In the genomic region with DNA sequence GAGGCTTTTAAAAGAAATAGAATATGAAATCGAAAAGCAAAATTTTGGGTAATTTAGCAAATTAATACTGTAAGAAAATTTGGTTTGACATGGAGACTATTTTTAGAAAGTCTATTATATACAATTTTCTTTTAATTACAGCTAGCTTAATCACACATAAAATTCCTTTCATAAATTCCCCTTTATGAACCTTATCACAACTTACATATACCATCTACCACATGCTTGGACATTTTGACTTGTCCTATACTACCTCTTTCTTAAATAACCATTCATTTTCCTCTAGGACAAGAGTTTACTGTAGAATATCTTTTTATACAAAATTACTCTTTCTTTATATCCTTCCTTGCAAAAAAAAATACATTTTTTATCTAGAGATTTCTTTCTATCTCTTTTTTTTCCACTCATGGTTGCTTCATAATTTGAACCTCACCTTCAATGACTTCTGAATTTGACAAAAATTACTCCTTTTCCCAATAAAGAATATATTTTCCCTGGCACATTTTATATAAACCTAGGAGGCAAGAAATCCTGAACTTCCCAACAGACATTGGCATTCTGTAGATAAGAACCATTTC, we compare ENCODE assay signal across 20 cellular contexts. TPM values are rescaled to one million over a fixed set of nuclear protein-coding genes. Genes with fewer than 3 reads are reported as not detected.
DNase-seq lines count a peak whose midpoint lies in the region; ATAC-seq and TF ChIP-seq lines count a peak whose summit lies in the region.
"Had no signal": no experiment of that assay in that cellular context is flagged by ENCODE, and none has a peak within 500 bp of the region (broad histone marks: within the 10 kb centered on the region; RNA-seq: fewer than 3 reads in every experiment).

No MANE protein-coding gene starts in this region.

- no peak overlapping the region for H3K18ac ChIP-seq in mesendoderm (ENCODE audit: low read length)

- no peaks in the 10 kb centered on the region for H3K79me2 ChIP-seq in GM23338 (replicated peaks; ENCODE audit: insufficient read depth)
- no peaks in the 10 kb centered on the region for H3K79me2 ChIP-seq in mesendoderm (ENCODE audit: control insufficient read depth, insufficient read depth, low read length)

- WGBS in mesendoderm (ENCODE audit: extremely low coverage, insufficient coverage, low lambda C conversion rate) = no CpG with 5 or more reads among the region's 1 CpG

- DNase-seq in NCI-H2171 treated with DMSO at 0.1 percent for 48 hours (lab: John Stamatoyannopoulos, UW) = peak; percentile 20
- no peak for DNase-seq in NCI-H2171 (lab: John Stamatoyannopoulos, UW)
- peak; percentile 36 for DNase-seq in GM23338 (ENCODE audit: low spot score)
- DNase-seq in OCI-M1 (lab: John Stamatoyannopoulos, UW) = peak; percentile 35
- peak; percentile 30 for DNase-seq in mesendoderm
- DNase-seq in COLO668 (lab: John Stamatoyannopoulos, UW; ENCODE audit: unreplicated experiment) = no peak
- DNase-seq: DMS79, GM23248, MM.1S, NCI-H1105, NCI-H1694, NCI-H2107, NCI-H524 treated with DMSO at 0.1 percent for 48 hours, PC-9, SW 1271 had no signal

- ATAC-seq in GM23338 (no peak), GM21390 (IDR thresholded peaks at IDR 0.05; ENCODE audit: unreplicated experiment) (no peak), HG03039 (IDR thresholded peaks at IDR 0.05; ENCODE audit: unreplicated experiment) (no peak)
- ATAC-seq: GM12878 had no signal

- no peak overlapping the region for H3K9ac ChIP-seq in mesendoderm (ENCODE audit: low read length)
- H3K9ac ChIP-seq: BLaER1 treated with 17β-estradiol and CSF1 and Interleukin-3, amounts not matched to agents 10 nM and 100 nM; GM23248 had no signal

- H3K4me3 ChIP-seq in GM23338 (no peak overlapping the region), mesendoderm (ENCODE audit: low read length) (no peak overlapping the region)
- H3K4me3 ChIP-seq: BLaER1 treated with 17β-estradiol and CSF1 and Interleukin-3, amounts not matched to agents 10 nM and 100 nM; GM12878; GM23248; PC-9 had no signal

- H3K4me2 ChIP-seq in GM23338 (no peak overlapping the region), mesendoderm (ENCODE audit: low read length) (no peak overlapping the region)
- H3K4me2 ChIP-seq: BLaER1 treated with 17β-estradiol and CSF1 and Interleukin-3, amounts not matched to agents 10 nM and 100 nM; PC-9 had no signal

- H3K27me3 ChIP-seq in GM23338 (ENCODE audit: insufficient read depth) (no peaks in the 10 kb centered on the region), mesendoderm (ENCODE audit: insufficient read depth, low read length, poor library complexity) (no peaks in the 10 kb centered on the region)
- H3K27me3 ChIP-seq: BLaER1 treated with 17β-estradiol and CSF1 and Interleukin-3, amounts not matched to agents 10 nM and 100 nM had no signal

- no peaks in the 10 kb centered on the region; the same call in 1 of the 2 replicates for H3K36me3 ChIP-seq in GM23338 (ENCODE audit: insufficient read depth)
- no peaks in the 10 kb centered on the region for H3K36me3 ChIP-seq in mesendoderm (ENCODE audit: control insufficient read depth, insufficient read depth, low read length)
- H3K36me3 ChIP-seq: BLaER1 treated with 17β-estradiol and CSF1 and Interleukin-3, amounts not matched to agents 10 nM and 100 nM had no signal

- H3K56ac ChIP-seq in mesendoderm (ENCODE audit: low read length) = no peak overlapping the region

- H3K4me1 ChIP-seq in GM23338 (ENCODE audit: insufficient read depth) = no peaks in the 10 kb centered on the region
- H3K4me1 ChIP-seq in mesendoderm (ENCODE audit: control insufficient read depth, low read depth, low read length) = no peaks in the 10 kb centered on the region

- H3K27ac Mint-ChIP-seq in GM23338 = no peak overlapping the region

- H3F3A ChIP-seq in GM23338 (replicated peaks; ENCODE audit: low read depth) = no peaks in the 10 kb centered on the region

- H3K27ac ChIP-seq in GM23338 (ENCODE audit: low read depth) (no peak overlapping the region), mesendoderm (ENCODE audit: low read depth, low read length) (no peak overlapping the region)
- H3K27ac ChIP-seq: BLaER1 treated with 17β-estradiol and CSF1 and Interleukin-3, amounts not matched to agents 10 nM and 100 nM; GM23248; PC-9 had no signal

- no peak overlapping the region for H2BK120ac ChIP-seq in mesendoderm (ENCODE audit: low read depth, low read length)

- no peak overlapping the region for H3K23ac ChIP-seq in mesendoderm (ENCODE audit: low read length)

- no peak overlapping the region for H2BK5ac ChIP-seq in mesendoderm (ENCODE audit: low read length)

- H3K9me3 Mint-ChIP-seq in GM23338 = peaks cover 64% of the 10 kb centered on the region

- H3K4ac ChIP-seq in mesendoderm (ENCODE audit: low read depth, low read length) = no peak overlapping the region

- peaks cover 32% of the 10 kb centered on the region for H3K36me3 Mint-ChIP-seq in GM23338 (ENCODE audit: low read depth)

- H2BK15ac ChIP-seq in mesendoderm (replicated peaks; ENCODE audit: low read depth) = no peak overlapping the region

- H2AK5ac ChIP-seq in mesendoderm (ENCODE audit: low read length) = no peak overlapping the region

- H3K27me3 Mint-ChIP-seq in GM23338 (ENCODE audit: insufficient read depth, low read depth, poor library complexity) = peaks cover 2% of the 10 kb centered on the region

- no peaks in the 10 kb centered on the region for H4K20me1 ChIP-seq in GM23338 (replicated peaks; ENCODE audit: insufficient read depth)
- H4K20me1 ChIP-seq: BLaER1 treated with 17β-estradiol and CSF1 and Interleukin-3, amounts not matched to agents 10 nM and 100 nM had no signal

- no peaks in the 10 kb centered on the region for H3K9me2 ChIP-seq in GM23338 (ENCODE audit: insufficient read depth)

- no peak overlapping the region for H3K4me3 Mint-ChIP-seq in GM23338

- H4K8ac ChIP-seq in mesendoderm (ENCODE audit: low read depth, low read length) = no peak overlapping the region

- no peaks in the 10 kb centered on the region for H3K79me1 ChIP-seq in mesendoderm (ENCODE audit: low read length)

- H4K5ac ChIP-seq in mesendoderm (ENCODE audit: low read length) = no peak overlapping the region

- no peak overlapping the region for H2AFZ ChIP-seq in GM23338
- H2AFZ ChIP-seq: GM23248, PC-9 had no signal

- H3K4me1 Mint-ChIP-seq in GM23338 = no peaks in the 10 kb centered on the region

- no peak for TF ChIP-seq CTCF in GM23338 (conservative IDR thresholded peaks at IDR 0.05; ENCODE audit: low read depth in 2 of 2)

TF ChIP-seq in GM23338, 12 proteins besides CTCF, POLR2A, EP300 and RAD21:
- TF ChIP-seq EZH2 (IDR thresholded peaks at IDR 0.05; ENCODE audit: low read depth, unreplicated experiment) = no peak
- TF ChIP-seq NANOG (IDR thresholded peaks at IDR 0.05; ENCODE audit: borderline replicate concordance) = no peak
- TF ChIP-seq STAT1 (IDR thresholded peaks at IDR 0.05; ENCODE audit: unreplicated experiment) = no peak
- TF ChIP-seq POLR2AphosphoS5 (IDR thresholded peaks at IDR 0.05; ENCODE audit: low read depth) = no peak
- TF ChIP-seq EZH2phosphoT487 (IDR thresholded peaks at IDR 0.05; ENCODE audit: unreplicated experiment) = no peak
- TF ChIP-seq, protein P1, sequence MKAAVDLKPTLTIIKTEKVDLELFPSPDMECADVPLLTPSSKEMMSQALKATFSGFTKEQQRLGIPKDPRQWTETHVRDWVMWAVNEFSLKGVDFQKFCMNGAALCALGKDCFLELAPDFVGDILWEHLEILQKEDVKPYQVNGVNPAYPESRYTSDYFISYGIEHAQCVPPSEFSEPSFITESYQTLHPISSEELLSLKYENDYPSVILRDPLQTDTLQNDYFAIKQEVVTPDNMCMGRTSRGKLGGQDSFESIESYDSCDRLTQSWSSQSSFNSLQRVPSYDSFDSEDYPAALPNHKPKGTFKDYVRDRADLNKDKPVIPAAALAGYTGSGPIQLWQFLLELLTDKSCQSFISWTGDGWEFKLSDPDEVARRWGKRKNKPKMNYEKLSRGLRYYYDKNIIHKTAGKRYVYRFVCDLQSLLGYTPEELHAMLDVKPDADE (IDR thresholded peaks at IDR 0.05) = no peak
- TF ChIP-seq ZNF114 (CRISPR knock-in tag; IDR thresholded peaks at IDR 0.05) = no peak
- no peak for TF ChIP-seq ZNF331 (CRISPR knock-in tag; IDR thresholded peaks at IDR 0.05; ENCODE audit: low read depth)
TF ChIP-seq in GM23338: peak in this region for 0.

RNA-seq across cellular contexts. Expression of a gene that starts 34.0 kb away (rescaled TPM):
- 5.4 and 5.8 TPM in 2 replicates for total RNA-seq in GM23338 (2014; rRNA removed; shearing (Covaris generic))
- polyA plus RNA-seq in GM23338 (2016; fragmentation: Nextera tagmentation; extraction: Ambion mirVana) = 1.5 and 2.2 TPM in 2 replicates
- 2.3 TPM for polyA plus RNA-seq in mesendoderm (2013, experiment 1 of 2)
- polyA plus RNA-seq in mesendoderm (2013, experiment 2 of 2) = 2.5 TPM
- total RNA-seq: G401, GM23248 had no signal
- polyA plus RNA-seq: GM23248 had no signal

Comparison
In these comparisons a context has a peak if more than half of its experiments do, and no peak if none do; other contexts are left out.
1. DNase-seq: peak in NCI-H2171 treated with DMSO at 0.1 percent for 48 hours (single experiment), GM23338 (single experiment), OCI-M1 (single experiment) and mesendoderm (single experiment); none in NCI-H2171 (single experiment) and COLO668 (single experiment).